ENCODE assay signal across 7 cellular contexts in genomic region chr9:42792725-42793124, GRCh38.
DNase-seq lines count a peak whose midpoint lies in the region; ATAC-seq, FAIRE-seq and TF ChIP-seq lines count a peak whose summit lies in the region.
"Not testable (repeated sequence)": the region's sequence is repeated elsewhere in the genome, so short reads cannot be mapped to it uniquely, and the experiment has no call there.

No MANE protein-coding gene starts in this region.

- not testable (repeated sequence) for H3K79me2 ChIP-seq in H9 (ENCODE audit: insufficient read depth, low read length)

- peaks cover 19 to 28% of the 10 kb centered on the region in 2 experiments for H3K9me3 Mint-ChIP-seq in H9
- not testable (repeated sequence) for H3K9me3 Mint-ChIP-seq in WTC11; glutamatergic neuron (ENCODE audit: unreplicated experiment)

- FAIRE-seq in kidney (lab: Jason Lieb, UNC): not testable (repeated sequence)

- intact Hi-C loops in kidney (cut with DNase I); thyroid gland (cut with DNase I): not testable (repeated sequence)

- DNase-seq in D341Med (ENCODE audit: low spot score) (peak; percentile 5), Daoy (ENCODE audit: low read depth) (peak; percentile 7), H9 (peak; percentile 65), WTC11 (ENCODE audit: low spot score) (peak; percentile 58), glutamatergic neuron (peak; percentile 24), kidney (peak; percentile 49), thyroid gland (peak; percentile 56 to 58)

- H4K8ac ChIP-seq in H9 (replicated peaks; ENCODE audit: insufficient read length, low read depth, low read length): not testable (repeated sequence)

- POLR2A ChIA-PET in WTC11 (lab: Charles Lee): not testable (repeated sequence)

- not testable (repeated sequence) for H3K56ac ChIP-seq in H9 (ENCODE audit: insufficient read length, low read depth, low read length)

- H3K36me3 Mint-ChIP-seq in H9 (ENCODE audit: insufficient read depth in 1 of 3, low read depth in 3 of 3); WTC11; glutamatergic neuron (ENCODE audit: unreplicated experiment): not testable (repeated sequence)

- not testable (repeated sequence) for H3T11ph ChIP-seq in H9 (ENCODE audit: low read length)

- not testable (repeated sequence) for H3K27ac Mint-ChIP-seq in H9; WTC11; glutamatergic neuron (ENCODE audit: unreplicated experiment)

- not testable (repeated sequence) for H3K4me3 ChIP-seq in kidney (ENCODE audit: low read length in 2 of 2); thyroid gland (replicated peaks in 1 of 3)

- not testable (repeated sequence) for H3K79me1 ChIP-seq in H9 (ENCODE audit: insufficient read depth, low read depth, low read length, poor library complexity, severe bottlenecking)

- TF ChIP-seq CTCF in H9 (conservative IDR thresholded peaks at IDR 0.05); WTC11 (IDR thresholded peaks at IDR 0.05); glutamatergic neuron (IDR thresholded peaks at IDR 0.05; ENCODE audit: partially characterized antibody, unreplicated experiment); kidney (IDR thresholded peaks at IDR 0.05; ENCODE audit: borderline replicate concordance, extremely low read depth, insufficient read depth); thyroid gland (IDR thresholded peaks at IDR 0.05): not testable (repeated sequence)

- H4K91ac ChIP-seq in H9 (ENCODE audit: insufficient read length, low read depth, low read length): not testable (repeated sequence)

- not testable (repeated sequence) for H3K27ac ChIP-seq in H9 (ENCODE audit: insufficient read length, low read depth, low read length); kidney (ENCODE audit: low read depth in 2 of 2, low read length in 2 of 2); thyroid gland

- not testable (repeated sequence) for H4K5ac ChIP-seq in H9 (ENCODE audit: insufficient read length, low read depth, low read length)

- not testable (repeated sequence) for H4K20me1 ChIP-seq in H9 (ENCODE audit: control insufficient read depth, insufficient read depth, insufficient read length)

- not testable (repeated sequence) for H2BK20ac ChIP-seq in H9 (ENCODE audit: low read depth, low read length, poor library complexity, severe bottlenecking)

- not testable (repeated sequence) for H3K27me3 ChIP-seq in H9 (ENCODE audit: insufficient read depth, low read length); thyroid gland

- not testable (repeated sequence) for H2BK12ac ChIP-seq in H9 (ENCODE audit: insufficient read length, low read depth, low read length)

- CTCF ChIA-PET in WTC11 (lab: Charles Lee): interaction anchor here (0.6 kb wide), 1 partner anchor 49 kb away, joined by 5 read pairs; no protein-coding TSS in a partner anchor

- peak; percentile 94 for ATAC-seq in WTC11

- not testable (repeated sequence) for H3K18ac ChIP-seq in H9 (ENCODE audit: insufficient read length, low read depth, low read length)

- WGBS in H9 (ENCODE audit: extremely low coverage, insufficient read length, low lambda C conversion rate): no CpG with 5 or more reads among the region's 16 CpGs
- WGBS in thyroid gland, 2 donors: 42 to 53% methylated on average over 13 to 16 of the region's 16 CpGs

- H2BK120ac ChIP-seq in H9 (ENCODE audit: low read depth, low read length, poor library complexity, severe bottlenecking): not testable (repeated sequence)

- not testable (repeated sequence) for H3K23ac ChIP-seq in H9 (ENCODE audit: insufficient read length, low read depth, low read length)

- not testable (repeated sequence) for H3K36me3 ChIP-seq in kidney (ENCODE audit: control insufficient read depth in 1 of 2, insufficient read depth in 2 of 2, low read length in 2 of 2); thyroid gland

- H3K14ac ChIP-seq in H9 (ENCODE audit: insufficient read depth, low read length): not testable (repeated sequence)

- not testable (repeated sequence) for H3K23me2 ChIP-seq in H9 (ENCODE audit: insufficient read length, low read depth, low read length, poor library complexity, severe bottlenecking)

- TF ChIP-seq POLR2A in thyroid gland (IDR thresholded peaks at IDR 0.05): not testable (repeated sequence)

- H2AFZ ChIP-seq in H9 (ENCODE audit: low read length): not testable (repeated sequence)

- not testable (repeated sequence) for H3K4me1 ChIP-seq in H9 (ENCODE audit: insufficient read depth, low read length); kidney (ENCODE audit: control insufficient read depth in 1 of 2, insufficient read depth in 1 of 2, low read depth in 1 of 2, low read length in 2 of 2); thyroid gland

- not testable (repeated sequence) for H3K9me3 ChIP-seq in H9 (ENCODE audit: control insufficient read depth, low read depth, low read length); kidney (ENCODE audit: control insufficient read depth in 1 of 2, low read length in 2 of 2); thyroid gland

- H3K27me3 Mint-ChIP-seq in H9 (ENCODE audit: low read depth) (peaks cover 69% of the 10 kb centered on the region), WTC11 (ENCODE audit: low read depth) (peaks cover 88% of the 10 kb centered on the region), glutamatergic neuron (ENCODE audit: unreplicated experiment) (peaks cover 12% of the 10 kb centered on the region)

- not testable (repeated sequence) for H3K4ac ChIP-seq in H9 (ENCODE audit: low read depth, low read length)

- H3K4me2 ChIP-seq in H9 (ENCODE audit: insufficient read depth, insufficient read length, low read length): not testable (repeated sequence)

- H2AK5ac ChIP-seq in H9 (ENCODE audit: insufficient read length, low read length): not testable (repeated sequence)

- H2BK15ac ChIP-seq in H9 (ENCODE audit: low read depth, low read length): not testable (repeated sequence)

- H3K4me3 Mint-ChIP-seq in H9: not testable (repeated sequence)
- H3K4me3 Mint-ChIP-seq in WTC11 (peak overlapping the region; percentile 57), glutamatergic neuron (ENCODE audit: unreplicated experiment) (peak overlapping the region; percentile 32)

- not testable (repeated sequence) for H3K9ac ChIP-seq in H9 (ENCODE audit: extremely low read depth, insufficient read length, low read length); kidney (ENCODE audit: low read length in 2 of 2)

- H3K4me1 Mint-ChIP-seq in H9; WTC11; glutamatergic neuron (ENCODE audit: low read depth, unreplicated experiment): not testable (repeated sequence)

- not testable (repeated sequence) for H2BK5ac ChIP-seq in H9 (ENCODE audit: insufficient read length, low read length)

Comparison
In these comparisons a context has a peak if more than half of its experiments do, and no peak if none do; other contexts are left out.
1. DNase-seq: peak in every context shown above with its lines; median percentile 65 in H9; 58 in WTC11; 57 in thyroid gland; 49 in kidney; 24 in glutamatergic neuron; 7 in Daoy; 5 in D341Med.